3 cellular contexts compared by ENCODE assay signal in genomic region chr5:93120048-93120447, GRCh38.
TF ChIP-seq lines count a peak whose summit lies in the region.

No MANE protein-coding gene starts in this region.

TF ChIP-seq in GM23338, 12 proteins besides CTCF, POLR2A, EP300 and RAD21:
- no peak for TF ChIP-seq EZH2 (IDR thresholded peaks at IDR 0.05; ENCODE audit: low read depth, unreplicated experiment)
- no peak for TF ChIP-seq JUNB (IDR thresholded peaks at IDR 0.05; ENCODE audit: unreplicated experiment)
- TF ChIP-seq ZNF114 (CRISPR knock-in tag; IDR thresholded peaks at IDR 0.05) = no peak
- TF ChIP-seq REST (IDR thresholded peaks at IDR 0.05; ENCODE audit: unreplicated experiment) = no peak

TF ChIP-seq in IMR-90, 13 proteins besides CTCF, POLR2A, EP300 and RAD21:
- TF ChIP-seq RFX5 (IDR thresholded peaks at IDR 0.05; ENCODE audit: low read depth, low read length) = no peak
- TF ChIP-seq MAFK (IDR thresholded peaks at IDR 0.05; ENCODE audit: low read depth, low read length) = no peak
- no peak for TF ChIP-seq NFE2L2 (IDR thresholded peaks at IDR 0.05; ENCODE audit: low read depth, low read length)
- no peak for TF ChIP-seq CHD1 (IDR thresholded peaks at IDR 0.05; ENCODE audit: low read depth, low read length)
- no peak for TF ChIP-seq ELK1 (IDR thresholded peaks at IDR 0.05; ENCODE audit: borderline replicate concordance, low read depth, low read length)
- TF ChIP-seq MAZ (IDR thresholded peaks at IDR 0.05; ENCODE audit: borderline replicate concordance, low read depth, low read length) = no peak
- TF ChIP-seq SMC3 (IDR thresholded peaks at IDR 0.05; ENCODE audit: low read depth, low read length) = no peak
- TF ChIP-seq MXI1 (IDR thresholded peaks at IDR 0.05; ENCODE audit: borderline replicate concordance, low read depth, low read length) = no peak

TF ChIP-seq in GM12878, 131 proteins besides CTCF, POLR2A, EP300 and RAD21:
- TF ChIP-seq PKNOX1 (IDR thresholded peaks at IDR 0.05) (no peak), CHD2 (IDR thresholded peaks at IDR 0.05; ENCODE audit: borderline replicate concordance, low read depth, low read length) (no peak), MTA3 (IDR thresholded peaks at IDR 0.05; ENCODE audit: borderline replicate concordance, low read length) (no peak), HDGF (IDR thresholded peaks at IDR 0.05) (no peak), MEF2B (IDR thresholded peaks at IDR 0.05; ENCODE audit: partially characterized antibody, poor library complexity, severe bottlenecking) (no peak), POU2F2 (IDR thresholded peaks at IDR 0.05; ENCODE audit: borderline replicate concordance, low read depth, low read length) (no peak), SRF (IDR thresholded peaks at IDR 0.05; ENCODE audit: low read depth in 2 of 2, low read length in 2 of 2) (no peak), ZBTB33 (IDR thresholded peaks at IDR 0.05) (no peak)
